16 cellular contexts compared by ENCODE assay signal in genomic region chrX:47198026-47198686, GRCh38. TPM values are rescaled to one million over a fixed set of nuclear protein-coding genes. Genes with fewer than 3 reads are reported as not detected.
DNase-seq lines count a peak whose midpoint lies in the region; ATAC-seq and TF ChIP-seq lines count a peak whose summit lies in the region.
"Had no signal": no experiment of that assay in that cellular context is flagged by ENCODE, and none has a peak within 500 bp of the region (broad histone marks: within the 10 kb centered on the region; RNA-seq: fewer than 3 reads in every experiment).

No MANE protein-coding gene starts in this region.

- intact Hi-C loops in psoas muscle (cut with DNase I): loop anchor here in 1 of 2 donors (5.0 kb wide), 1 partner anchor 184 kb away; no protein-coding TSS in a partner anchor

- no peak for ATAC-seq in psoas muscle
- no peak for ATAC-seq in GM18870 (IDR thresholded peaks at IDR 0.05; ENCODE audit: unreplicated experiment)
- ATAC-seq: CD8-positive, alpha-beta T cell had no signal

- H3K9ac ChIP-seq in Loucy (ENCODE audit: low read depth, low read length, poor library complexity, severe bottlenecking): no peak overlapping the region
- no peak overlapping the region for H3K9ac ChIP-seq in fibroblast of lung (ENCODE audit: insufficient read depth, low read length)

- 60 to 77% (median 71%) methylated on average over 10 of the region's 10 CpGs for WGBS in psoas muscle, 3 donors

- H3K27me3 ChIP-seq in Loucy (ENCODE audit: insufficient read depth, low read length, poor library complexity, severe bottlenecking) (peaks cover 5% of the 10 kb centered on the region), fibroblast of lung (ENCODE audit: control insufficient read depth, insufficient read depth, low read length) (no peaks in the 10 kb centered on the region), psoas muscle (ENCODE audit: insufficient read depth in 3 of 3, low read length in 2 of 3) (no peaks in the 10 kb centered on the region)

- H2AFZ ChIP-seq in Loucy (ENCODE audit: low read length) (no peak overlapping the region), fibroblast of lung (ENCODE audit: low read length) (no peak overlapping the region)

- H3K27ac ChIP-seq in fibroblast of lung (ENCODE audit: insufficient read depth, low read length): no peak overlapping the region
- H3K27ac ChIP-seq in psoas muscle: peak overlapping the region; percentile 57
- H3K27ac ChIP-seq: WERI-Rb-1 had no signal

- no peaks in the 10 kb centered on the region for H3K9me2 ChIP-seq in Loucy (replicated peaks; ENCODE audit: low read depth, low read length)

- H3K79me2 ChIP-seq in Loucy (ENCODE audit: insufficient read depth, low read length): peaks cover 57% of the 10 kb centered on the region
- peaks cover 67% of the 10 kb centered on the region for H3K79me2 ChIP-seq in fibroblast of lung (ENCODE audit: control insufficient read depth, insufficient read depth, low read length)

- TF ChIP-seq CTCF in Loucy (conservative IDR thresholded peaks at IDR 0.05; ENCODE audit: low read length): no peak
- no peak for TF ChIP-seq CTCF in fibroblast of lung (conservative IDR thresholded peaks at IDR 0.05 in 1 of 2, IDR thresholded peaks at IDR 0.05 in 1 of 2; ENCODE audit: low read depth in 1 of 2, low read length in 2 of 2)
- TF ChIP-seq CTCF in psoas muscle (IDR thresholded peaks at IDR 0.05): no peak

- H4K20me1 ChIP-seq in Loucy (ENCODE audit: insufficient read depth, low read length, poor library complexity, severe bottlenecking) (peaks cover 40% of the 10 kb centered on the region), fibroblast of lung (ENCODE audit: control insufficient read depth, extremely low read depth, insufficient read depth, low read length) (no peaks in the 10 kb centered on the region)

- H3K4me3 ChIP-seq in Loucy (ENCODE audit: low read length, poor library complexity, severe bottlenecking): peak overlapping the region; percentile 97
- H3K4me3 ChIP-seq in fibroblast of lung (replicated peaks in 1 of 4; ENCODE audit: control extremely low read depth in 1 of 4, insufficient read depth in 1 of 4, low read depth in 3 of 4, low read length in 4 of 4): peak overlapping the region in 1 of 4 experiments; percentile 42
- H3K4me3 ChIP-seq in psoas muscle: peak overlapping the region; percentile 83

- peak; percentile 52 for DNase-seq in EH (ENCODE audit: low read depth)
- DNase-seq in fibroblast of lung (ENCODE audit: low read depth in 2 of 2): peak in 1 of 2 donors; percentile 72
- DNase-seq in psoas muscle: peak in 1 of 2 donors; percentile 8
- DNase-seq in NCI-H748 (lab: John Stamatoyannopoulos, UW; ENCODE audit: unreplicated experiment): no peak
- DNase-seq in central memory CD4-positive, alpha-beta T cell: no peak
- no peak for DNase-seq in GF-D8 (lab: John Stamatoyannopoulos, UW)
- DNase-seq: CD8-positive, alpha-beta T cell; kidney; NCI-H1048; NCI-H524 treated with DMSO at 0.1 percent for 48 hours; occipital lobe; SHP77 treated with DMSO at 0.1 percent for 48 hours; stimulated activated naive CD4-positive, alpha-beta T cell treated with Interleukin-2 at 50 U/mL for 16 hours; WERI-Rb-1 had no signal

- H3K4me2 ChIP-seq in Loucy (ENCODE audit: low read depth, low read length, poor library complexity, severe bottlenecking) (peak overlapping the region; percentile 92), fibroblast of lung (ENCODE audit: extremely low read depth, insufficient read depth, low read length) (peak overlapping the region; percentile 68)

- H3K4me1 ChIP-seq in Loucy (ENCODE audit: insufficient read depth, low read length, poor library complexity, severe bottlenecking): peaks cover 28% of the 10 kb centered on the region
- H3K4me1 ChIP-seq in fibroblast of lung (ENCODE audit: control insufficient read depth, extremely low read depth, insufficient read depth, low read length): peaks cover 17% of the 10 kb centered on the region
- H3K4me1 ChIP-seq in psoas muscle: peaks cover 40% of the 10 kb centered on the region

- H3F3A ChIP-seq in Loucy (ENCODE audit: low read depth): no peaks in the 10 kb centered on the region

- no peaks in the 10 kb centered on the region for H3K9me3 ChIP-seq in Loucy (ENCODE audit: insufficient read depth, low read depth, low read length)
- H3K9me3 ChIP-seq in fibroblast of lung (ENCODE audit: control insufficient read depth, insufficient read depth, low read depth, low read length): no peaks in the 10 kb centered on the region
- H3K9me3 ChIP-seq in psoas muscle: no peaks in the 10 kb centered on the region

- H3K36me3 ChIP-seq in Loucy (ENCODE audit: insufficient read depth, low read length): peaks cover 45% of the 10 kb centered on the region; the same call in 1 of the 2 replicates
- peaks cover 34% of the 10 kb centered on the region for H3K36me3 ChIP-seq in fibroblast of lung (ENCODE audit: control insufficient read depth, insufficient read depth, low read length)
- H3K36me3 ChIP-seq in psoas muscle (ENCODE audit: insufficient read depth in 1 of 2, low read depth in 1 of 2): peaks cover 0 to 62% of the 10 kb centered on the region in 2 donors

RNA-seq across cellular contexts. Expression of gene UBA1, which starts 4.5 kb away (rescaled TPM):
- total RNA-seq in fibroblast of lung (75.2 and 135 TPM in 2 replicates), psoas muscle (100 to 1,000 TPM; 145 to 230 (median 187) TPM)
- polyA plus RNA-seq in fibroblast of lung (158 and 303 TPM in 2 replicates), psoas muscle (100 to 1,000 TPM in 2 of 3 donors, 10 to 100 TPM in 1; 96.2 to 120 (median 115) TPM)
- 188 and 340 TPM in 2 replicates for polyA plus RNA-seq in fibroblast of lung (2012)
- 759 and 1,104 TPM in 2 replicates for polyA minus RNA-seq in fibroblast of lung (ENCODE audit: low replicate concordance)

RNA-seq across cellular contexts. Expression of gene CDK16, which starts 20.3 kb away (rescaled TPM):
- total RNA-seq in fibroblast of lung (34.2 and 57.6 TPM in 2 replicates), psoas muscle (100 to 1,000 TPM; 150 to 192 (median 160) TPM)
- polyA plus RNA-seq in fibroblast of lung (104 and 135 TPM in 2 replicates), psoas muscle (100 to 1,000 TPM; 104 to 124 (median 118) TPM)
- polyA plus RNA-seq in fibroblast of lung (2012): 97.8 and 126 TPM in 2 replicates
- polyA minus RNA-seq in fibroblast of lung (ENCODE audit: low replicate concordance): 291 and 368 TPM in 2 replicates

RNA-seq across cellular contexts. Expression of gene USP11, which starts 34.7 kb away (rescaled TPM):
- total RNA-seq in fibroblast of lung (37.0 and 47.9 TPM in 2 replicates), psoas muscle (10 to 100 TPM; 30.7 to 50.7 (median 35.6) TPM)
- polyA plus RNA-seq in fibroblast of lung (24.6 and 26.1 TPM in 2 replicates), psoas muscle (10 to 100 TPM; 16.1 to 21.4 (median 21.1) TPM)
- 45.7 and 45.9 TPM in 2 replicates for polyA plus RNA-seq in fibroblast of lung (2012)
- polyA minus RNA-seq in fibroblast of lung (ENCODE audit: low replicate concordance): 144 and 168 TPM in 2 replicates

RNA-seq across cellular contexts. Expression of gene RBM10, which starts 53.1 kb away (rescaled TPM):
- total RNA-seq in fibroblast of lung (39.5 and 50.0 TPM in 2 replicates), psoas muscle (10 to 100 TPM; 21.5 to 25.6 (median 23.6) TPM)
- polyA plus RNA-seq in fibroblast of lung (14.9 and 21.2 TPM in 2 replicates), psoas muscle (10 to 100 TPM; 18.2 to 33.8 (median 25.0) TPM)
- 22.7 and 36.0 TPM in 2 replicates for polyA plus RNA-seq in fibroblast of lung (2012)
- polyA minus RNA-seq in fibroblast of lung (ENCODE audit: low replicate concordance): 46.4 and 61.5 TPM in 2 replicates

RNA-seq across cellular contexts. Expression of gene NDUFB11, which starts 53.7 kb away (rescaled TPM):
- total RNA-seq in fibroblast of lung: 55.0 and 72.7 TPM in 2 replicates
- 38.9 and 44.0 TPM in 2 replicates for polyA plus RNA-seq in fibroblast of lung
- 92.3 and 104 TPM in 2 replicates for polyA plus RNA-seq in fibroblast of lung (2012)
- polyA minus RNA-seq in fibroblast of lung (ENCODE audit: low replicate concordance): 91.5 and 109 TPM in 2 replicates
- total RNA-seq in psoas muscle: 100 to 1,000 TPM; 142 to 194 (median 169) TPM
- 100 to 1,000 TPM; 145 to 207 (median 201) TPM for polyA plus RNA-seq in psoas muscle
